ENCODE assay signal across 9 cellular contexts in the genomic region with DNA sequence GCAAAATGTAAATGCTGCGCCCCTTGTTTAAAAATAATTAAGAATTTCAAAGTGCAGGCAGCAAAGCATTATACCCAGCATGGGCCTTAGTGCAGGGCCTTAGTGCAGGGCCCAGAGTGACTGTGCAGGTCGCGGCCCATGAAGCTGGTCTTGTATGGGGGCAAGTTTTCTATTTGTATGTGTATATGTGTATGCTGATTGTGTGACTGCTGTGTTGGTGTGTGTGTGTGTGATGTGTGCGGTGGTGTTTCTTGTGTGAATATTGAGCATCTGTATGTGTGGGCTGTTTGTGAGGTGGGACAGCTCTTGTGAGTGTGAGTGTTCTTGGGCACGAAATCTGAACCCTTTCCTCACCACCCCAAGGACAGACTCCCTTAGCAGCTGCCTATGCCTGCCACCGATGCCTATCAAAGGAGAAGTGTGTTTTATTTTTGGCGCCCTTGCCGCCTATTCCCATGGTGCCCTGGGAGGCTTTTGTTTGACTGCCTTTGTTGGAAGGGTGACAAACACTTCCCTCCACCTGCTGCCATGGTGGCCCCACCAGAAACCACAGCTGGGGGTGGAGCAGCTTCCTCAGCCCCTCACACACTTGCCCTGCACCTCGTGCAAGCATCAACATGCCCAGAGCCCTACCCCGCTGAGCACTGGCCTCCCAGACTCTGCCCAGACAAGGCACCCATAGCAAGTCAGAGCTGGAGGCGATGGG. TPM values are rescaled to one million over a fixed set of nuclear protein-coding genes. Genes with fewer than 3 reads are reported as not detected.
DNase-seq lines count a peak whose midpoint lies in the region; ATAC-seq and FAIRE-seq lines count a peak whose summit lies in the region.
"Had no signal": no experiment of that assay in that cellular context is flagged by ENCODE, and none has a peak within 500 bp of the region (broad histone marks: within the 10 kb centered on the region; RNA-seq: fewer than 3 reads in every experiment).

No MANE protein-coding gene starts in this region.

- no peak overlapping the region for H3K4me3 Mint-ChIP-seq in activated CD4-positive, alpha-beta T cell treated with anti-CD3 and anti-CD28 coated beads for 36 hours

- H3K4me1 Mint-ChIP-seq in activated CD4-positive, alpha-beta T cell treated with anti-CD3 and anti-CD28 coated beads for 36 hours, result peaks cover 90% of the 10 kb centered on the region

- no peak overlapping the region for H3K4me3 ChIP-seq in adipocyte (ENCODE audit: low read length)
- H3K4me3 ChIP-seq in neuronal stem cell (ENCODE audit: low read length in 2 of 2), result no peak overlapping the region

- H2AK5ac ChIP-seq in neuronal stem cell (ENCODE audit: low read depth, low read length), result peak overlapping the region; percentile 22

- H3K4me1 ChIP-seq in adipocyte (ENCODE audit: control insufficient read depth, insufficient read depth, low read length) (peaks cover 60% of the 10 kb centered on the region), neuronal stem cell (ENCODE audit: control insufficient read depth in 2 of 2, insufficient read depth in 1 of 2, low read depth in 1 of 2, low read length in 2 of 2) (peaks cover 19 to 30% of the 10 kb centered on the region in 2 donors)

- H2BK120ac ChIP-seq in neuronal stem cell (ENCODE audit: low read depth, low read length), result peak overlapping the region; percentile 72

- H3K9me3 ChIP-seq in adipocyte (ENCODE audit: control insufficient read depth, low read length) (no peaks in the 10 kb centered on the region), neuronal stem cell (replicated peaks in 1 of 2; ENCODE audit: control insufficient read depth in 2 of 2, insufficient read depth in 1 of 2, low read depth in 1 of 2, low read length in 2 of 2) (no peaks in the 10 kb centered on the region)

- 100% methylated on average over 1 of the region's 11 CpGs; no CpG with 5 or more reads in 1 of the 2 donors for WGBS in neuronal stem cell (ENCODE audit: extremely low coverage in 2 of 2, insufficient read length in 2 of 2, insufficient replicate concordance in 1 of 2), 2 donors

- no peak for FAIRE-seq in GM19239 (lab: Jason Lieb, UNC)

- H3K36me3 Mint-ChIP-seq in activated CD4-positive, alpha-beta T cell treated with anti-CD3 and anti-CD28 coated beads for 36 hours (ENCODE audit: low read depth), result peaks cover 12% of the 10 kb centered on the region

- peak overlapping the region; percentile 60 for H2AFZ ChIP-seq in neuronal stem cell (ENCODE audit: low read length)

- peak; percentile 75 for DNase-seq in activated CD4-positive, alpha-beta T cell treated with anti-CD3 and anti-CD28 coated beads for 36 hours
- DNase-seq in activated CD4-positive, alpha-beta T cell treated with anti-CD3 and anti-CD28 coated beads for 1 hour, result no peak
- peak; percentile 73 for DNase-seq in RPMI8226
- DNase-seq in adipocyte (ENCODE audit: low read depth), result no peak
- no peak for DNase-seq in neuronal stem cell (ENCODE audit: low spot score)
- DNase-seq in GM19239 (ENCODE audit: insufficient read length, low spot score), result no peak
- no peak for DNase-seq in HuH-7 (ENCODE audit: low spot score)

- no peak overlapping the region for H4K8ac ChIP-seq in neuronal stem cell (ENCODE audit: low read depth, low read length)

- no peak overlapping the region for H3K4ac ChIP-seq in neuronal stem cell (ENCODE audit: low read length)

- no peak overlapping the region for H3K4me2 ChIP-seq in neuronal stem cell (ENCODE audit: insufficient read depth, low read length, poor library complexity, severe bottlenecking)

- no peak overlapping the region for H4K91ac ChIP-seq in neuronal stem cell (ENCODE audit: low read depth, low read length, poor library complexity)

- H2BK12ac ChIP-seq in neuronal stem cell (ENCODE audit: low read length), result no peak overlapping the region

- H3K9ac ChIP-seq in adipocyte (ENCODE audit: low read length) (peak overlapping the region; percentile 91), neuronal stem cell (ENCODE audit: low read depth, low read length, poor library complexity) (no peak overlapping the region)

- peak overlapping the region; percentile 15 for H3K27ac Mint-ChIP-seq in activated CD4-positive, alpha-beta T cell treated with anti-CD3 and anti-CD28 coated beads for 36 hours

- peak; percentile 12 for ATAC-seq in activated CD4-positive, alpha-beta T cell treated with anti-CD3 and anti-CD28 coated beads for 36 hours
- ATAC-seq in GM21717 (IDR thresholded peaks at IDR 0.05; ENCODE audit: unreplicated experiment), result no peak

- peak overlapping the region; percentile 40 for H2BK5ac ChIP-seq in neuronal stem cell (ENCODE audit: low read length)

- intact Hi-C loops in activated CD4-positive, alpha-beta T cell treated with anti-CD3 and anti-CD28 coated beads for 36 hours (cut with DNase I, micrococcal nuclease), result no loop called here

- H3K36me3 ChIP-seq in adipocyte (ENCODE audit: control insufficient read depth, insufficient read depth, low read length, severe bottlenecking) (no peaks in the 10 kb centered on the region), neuronal stem cell (replicated peaks in 1 of 2; ENCODE audit: control insufficient read depth in 2 of 2, insufficient read depth in 2 of 2, low read length in 2 of 2) (no peaks in the 10 kb centered on the region)

- H3K27ac ChIP-seq in neuronal stem cell (replicated peaks; ENCODE audit: low read length), result no peak overlapping the region

- peak overlapping the region; percentile 87 for H3K18ac ChIP-seq in neuronal stem cell (ENCODE audit: low read length)

- CTCF ChIA-PET in activated CD4-positive, alpha-beta T cell treated with anti-CD3 and anti-CD28 coated beads for 36 hours (lab: Charles Lee), result interaction anchor here (0.7 to 18.2 kb wide), 8 partner anchors 11 to 184 kb away, joined by 3 to 403 read pairs (median 7); a partner anchor contains a TSS

- peak overlapping the region; percentile 96 for H2BK15ac ChIP-seq in neuronal stem cell (ENCODE audit: low read length)

- no peak overlapping the region for H3K23ac ChIP-seq in neuronal stem cell (ENCODE audit: low read depth, low read length, poor library complexity)

- POLR2A ChIA-PET in activated CD4-positive, alpha-beta T cell treated with anti-CD3 and anti-CD28 coated beads for 36 hours (lab: Charles Lee), result interaction anchor here (0.6 to 3.4 kb wide), 5 partner anchors 12 to 100 kb away, joined by 3 to 28 read pairs (median 8); a partner anchor contains a TSS

- H3K27me3 Mint-ChIP-seq in activated CD4-positive, alpha-beta T cell treated with anti-CD3 and anti-CD28 coated beads for 36 hours, result no peaks in the 10 kb centered on the region

- no peak overlapping the region for H3K14ac ChIP-seq in neuronal stem cell (ENCODE audit: low read length)

- no peaks in the 10 kb centered on the region for H3K79me1 ChIP-seq in neuronal stem cell (ENCODE audit: low read depth, low read length)

- H3K27me3 ChIP-seq in adipocyte (replicated peaks; ENCODE audit: control insufficient read depth, insufficient read depth, low read length) (no peaks in the 10 kb centered on the region), neuronal stem cell (ENCODE audit: control insufficient read depth in 3 of 3, insufficient read depth in 3 of 3, low read depth in 1 of 3, low read length in 3 of 3) (no peaks in the 10 kb centered on the region)

- no peaks in the 10 kb centered on the region for H3K9me3 Mint-ChIP-seq in activated CD4-positive, alpha-beta T cell treated with anti-CD3 and anti-CD28 coated beads for 36 hours (ENCODE audit: low read depth)

RNA-seq across cellular contexts. Expression of a gene that starts 18.0 kb away (rescaled TPM):
- 100 to 1,000 TPM; 325 to 389 TPM for total RNA-seq in activated CD4-positive, alpha-beta T cell treated with anti-CD3 and anti-CD28 coated beads for 36 hours
- 0.10 TPM for polyA plus RNA-seq in neuronal stem cell (2013, experiment 1 of 2)
- polyA plus RNA-seq in neuronal stem cell (2013, experiment 2 of 2), result 0.06 TPM

RNA-seq across cellular contexts. Expression of a gene that starts 45.8 kb away (rescaled TPM):
- total RNA-seq in activated CD4-positive, alpha-beta T cell treated with anti-CD3 and anti-CD28 coated beads for 36 hours, result 10 to 100 TPM; 10.8 to 12.8 TPM
- not detected for polyA plus RNA-seq in neuronal stem cell (2013, experiment 1 of 2)
- not detected for polyA plus RNA-seq in neuronal stem cell (2013, experiment 2 of 2)
- total RNA-seq: temporal lobe had no signal

Comparison
In these comparisons a context has a peak if more than half of its experiments do, and no peak if none do; other contexts are left out.
1. DNase-seq: peak in activated CD4-positive, alpha-beta T cell treated with anti-CD3 and anti-CD28 coated beads for 36 hours (single experiment) and RPMI8226 (single experiment); none in activated CD4-positive, alpha-beta T cell treated with anti-CD3 and anti-CD28 coated beads for 1 hour (single experiment), adipocyte (single experiment), neuronal stem cell (single experiment), GM19239 (single experiment) and HuH-7 (single experiment).